ENCODE assay signal across 8 cellular contexts in the genomic region with DNA sequence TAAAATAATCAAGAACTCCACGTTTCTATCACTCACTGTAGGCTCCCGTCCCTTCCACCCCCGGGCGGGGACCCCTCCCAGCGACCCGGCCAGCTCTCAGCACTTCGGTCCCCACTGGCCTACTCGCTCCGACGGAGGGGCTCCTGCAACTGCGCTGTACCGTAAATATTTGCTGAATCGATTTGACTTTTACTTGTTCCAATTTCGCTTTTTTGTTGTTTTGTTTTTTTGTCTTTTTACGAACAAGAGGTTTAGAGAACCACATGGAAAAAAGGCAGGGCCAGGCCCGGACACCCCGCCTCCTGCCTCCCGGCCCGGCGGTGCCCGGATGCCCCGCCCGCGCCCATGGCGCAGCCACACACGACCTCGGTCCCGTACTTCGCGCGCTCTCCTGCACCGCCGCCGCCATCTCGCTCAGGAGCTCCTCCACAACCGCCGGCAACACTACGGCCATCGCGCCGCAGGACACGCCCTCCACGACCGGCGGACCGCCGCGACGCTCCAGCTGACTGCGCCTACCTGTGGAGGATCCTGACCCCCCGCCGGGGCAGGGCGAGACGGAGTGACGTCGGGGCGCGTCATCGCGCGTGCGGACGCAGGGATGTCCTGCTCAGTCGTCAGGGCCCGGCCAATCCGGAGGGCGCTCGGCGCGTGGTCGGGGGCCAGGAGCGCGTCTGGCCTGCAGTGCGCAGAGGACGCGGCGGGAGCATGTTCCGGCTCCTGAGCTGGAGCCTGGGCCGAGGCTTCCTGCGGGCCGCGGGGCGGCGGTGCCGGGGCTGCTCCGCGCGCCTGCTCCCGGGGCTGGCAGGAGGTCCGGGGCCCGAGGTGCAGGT. TPM values are rescaled to one million over a fixed set of nuclear protein-coding genes. Genes with fewer than 3 reads are reported as not detected.
DNase-seq lines count a peak whose midpoint lies in the region; ATAC-seq, FAIRE-seq and TF ChIP-seq lines count a peak whose summit lies in the region.

A gene with protein sequence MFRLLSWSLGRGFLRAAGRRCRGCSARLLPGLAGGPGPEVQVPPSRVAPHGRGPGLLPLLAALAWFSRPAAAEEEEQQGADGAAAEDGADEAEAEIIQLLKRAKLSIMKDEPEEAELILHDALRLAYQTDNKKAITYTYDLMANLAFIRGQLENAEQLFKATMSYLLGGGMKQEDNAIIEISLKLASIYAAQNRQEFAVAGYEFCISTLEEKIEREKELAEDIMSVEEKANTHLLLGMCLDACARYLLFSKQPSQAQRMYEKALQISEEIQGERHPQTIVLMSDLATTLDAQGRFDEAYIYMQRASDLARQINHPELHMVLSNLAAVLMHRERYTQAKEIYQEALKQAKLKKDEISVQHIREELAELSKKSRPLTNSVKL (plus strand): TSS at position 684 of the 833 bp plus-strand sequence. CDS start 25 bp downstream, at position 709.
A gene with protein sequence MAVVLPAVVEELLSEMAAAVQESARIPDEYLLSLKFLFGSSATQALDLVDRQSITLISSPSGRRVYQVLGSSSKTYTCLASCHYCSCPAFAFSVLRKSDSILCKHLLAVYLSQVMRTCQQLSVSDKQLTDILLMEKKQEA (minus strand): TSS at position 564 of the 833 bp plus-strand sequence. CDS start 110 bp downstream, at position 454.

- CTCF ChIA-PET in WTC11 (lab: Charles Lee), result interaction anchor here (0.7 to 4.7 kb wide), 5 partner anchors 29 to 751 kb away, joined by 3 to 47 read pairs (median 4); a partner anchor contains a TSS

- H3K27ac Mint-ChIP-seq in WTC11, result peak within 1 kb of the TSS; percentile 97

- H3K36me3 ChIP-seq in bronchial epithelial cell (ENCODE audit: control insufficient read depth, insufficient read depth, low read length), result peaks cover 14% of the 10 kb centered on the region
- H3K36me3 ChIP-seq in small intestine (ENCODE audit: control insufficient read depth in 2 of 2, insufficient read depth in 2 of 2, low read length in 2 of 2), result peaks cover 3 to 13% of the 10 kb centered on the region in 2 donors

- peak; percentile 98 for TF ChIP-seq POLR2A in GM18951 (IDR thresholded peaks at IDR 0.05; ENCODE audit: extremely low read depth, insufficient read depth, insufficient read length)

- no peaks in the 10 kb centered on the region for H3K27me3 Mint-ChIP-seq in WTC11 (ENCODE audit: low read depth)

- DNase-seq in AG09309 (ENCODE audit: low read depth) (peak; percentile 63), NCI-H2227 treated with DMSO at 0.1 percent for 48 hours (lab: John Stamatoyannopoulos, UW) (peak; percentile 78), WTC11 (ENCODE audit: low spot score) (peak; percentile 98), bronchial epithelial cell (ENCODE audit: low read depth) (peak; percentile 89), iPS-NIHi11 (ENCODE audit: low spot score) (peak; percentile 100), small intestine (peak; percentile 97)

- H3K4me1 Mint-ChIP-seq in WTC11, result peaks cover 17% of the 10 kb centered on the region

- H3K4me1 ChIP-seq in small intestine (ENCODE audit: control insufficient read depth in 2 of 2, insufficient read depth in 1 of 2, low read depth in 1 of 2, low read length in 1 of 2), result peaks cover 0 to 14% of the 10 kb centered on the region in 2 donors

- peaks cover 38% of the 10 kb centered on the region for H3K36me3 Mint-ChIP-seq in WTC11

- H3K4me3 Mint-ChIP-seq in WTC11, result peak within 1 kb of the TSS; percentile 95

- POLR2A ChIA-PET in WTC11 (lab: Charles Lee), result interaction anchor here (0.5 to 1.0 kb wide), 4 partner anchors 33 to 205 kb away, joined by 3 to 6 read pairs (median 3); a partner anchor contains a TSS

- FAIRE-seq in bronchial epithelial cell (lab: Jason Lieb, UNC) (no peak), small intestine (lab: Jason Lieb, UNC) (no peak)

- TF ChIP-seq CTCF in AG09309 (IDR thresholded peaks at IDR 0.05; ENCODE audit: control insufficient read depth, insufficient read depth, low read depth, low read length, missing control alignments) (no peak), WTC11 (IDR thresholded peaks at IDR 0.05) (no peak), bronchial epithelial cell (IDR thresholded peaks at IDR 0.05; ENCODE audit: insufficient read depth, low read length, severe bottlenecking) (peak; percentile 25)

- in situ Hi-C loops in GM18951 (cut with MboI; ENCODE audit: low sequenced_read_pairs, unreplicated experiment), result loop anchor here (10.0 kb wide), 1 partner anchor 165 kb away; no protein-coding TSS in a partner anchor

- ATAC-seq in HG03175 (IDR thresholded peaks at IDR 0.05; ENCODE audit: unreplicated experiment) (peak; percentile 91), WTC11 (peak; percentile 94)

- WGBS in small intestine, 3 donors, result 0 to 1% (median 0%) methylated on average over 71 to 91 of the region's 91 CpGs

- peak within 1 kb of the TSS; percentile 97 to 98 for H3K27ac ChIP-seq in small intestine (ENCODE audit: low read depth in 1 of 2, low read length in 1 of 2)

- H3K9me3 Mint-ChIP-seq in WTC11, result peaks cover 10% of the 10 kb centered on the region

- no peaks in the 10 kb centered on the region for H3K27me3 ChIP-seq in bronchial epithelial cell (ENCODE audit: control insufficient read depth, insufficient read depth, low read length)
- no peaks in the 10 kb centered on the region for H3K27me3 ChIP-seq in small intestine (ENCODE audit: control insufficient read depth in 2 of 2, insufficient read depth in 2 of 2, low read length in 2 of 2)

- H3K4me3 ChIP-seq in AG09309 (ENCODE audit: control insufficient read depth, low read depth, low read length) (peak within 1 kb of the TSS; percentile 70), bronchial epithelial cell (ENCODE audit: low read depth, low read length) (peak within 1 kb of the TSS; percentile 58), small intestine (ENCODE audit: low read depth in 1 of 2, low read length in 2 of 2) (peak within 1 kb of the TSS; percentile 80 to 87)

- H3K9me3 ChIP-seq in small intestine (ENCODE audit: control insufficient read depth, low read depth), result no peaks in the 10 kb centered on the region

TF ChIP-seq in WTC11, 78 proteins besides CTCF, POLR2A, EP300 and RAD21 (continues in another document):
- TF ChIP-seq, protein P1, sequence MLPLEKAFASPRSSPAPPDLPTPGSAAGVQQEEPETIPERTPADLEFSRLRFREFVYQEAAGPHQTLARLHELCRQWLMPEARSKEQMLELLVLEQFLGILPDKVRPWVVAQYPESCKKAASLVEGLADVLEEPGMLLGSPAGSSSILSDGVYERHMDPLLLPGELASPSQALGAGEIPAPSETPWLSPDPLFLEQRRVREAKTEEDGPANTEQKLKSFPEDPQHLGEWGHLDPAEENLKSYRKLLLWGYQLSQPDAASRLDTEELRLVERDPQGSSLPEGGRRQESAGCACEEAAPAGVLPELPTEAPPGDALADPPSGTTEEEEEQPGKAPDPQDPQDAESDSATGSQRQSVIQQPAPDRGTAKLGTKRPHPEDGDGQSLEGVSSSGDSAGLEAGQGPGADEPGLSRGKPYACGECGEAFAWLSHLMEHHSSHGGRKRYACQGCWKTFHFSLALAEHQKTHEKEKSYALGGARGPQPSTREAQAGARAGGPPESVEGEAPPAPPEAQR (CRISPR knock-in tag; IDR thresholded peaks at IDR 0.05), result no peak
- TF ChIP-seq ZNF138 (CRISPR knock-in tag; conservative IDR thresholded peaks at IDR 0.05) (no peak), RELA (CRISPR knock-in tag; IDR thresholded peaks at IDR 0.05; ENCODE audit: borderline replicate concordance) (no peak; the same call in 1 of the 2 replicates)
- TF ChIP-seq, protein P2, sequence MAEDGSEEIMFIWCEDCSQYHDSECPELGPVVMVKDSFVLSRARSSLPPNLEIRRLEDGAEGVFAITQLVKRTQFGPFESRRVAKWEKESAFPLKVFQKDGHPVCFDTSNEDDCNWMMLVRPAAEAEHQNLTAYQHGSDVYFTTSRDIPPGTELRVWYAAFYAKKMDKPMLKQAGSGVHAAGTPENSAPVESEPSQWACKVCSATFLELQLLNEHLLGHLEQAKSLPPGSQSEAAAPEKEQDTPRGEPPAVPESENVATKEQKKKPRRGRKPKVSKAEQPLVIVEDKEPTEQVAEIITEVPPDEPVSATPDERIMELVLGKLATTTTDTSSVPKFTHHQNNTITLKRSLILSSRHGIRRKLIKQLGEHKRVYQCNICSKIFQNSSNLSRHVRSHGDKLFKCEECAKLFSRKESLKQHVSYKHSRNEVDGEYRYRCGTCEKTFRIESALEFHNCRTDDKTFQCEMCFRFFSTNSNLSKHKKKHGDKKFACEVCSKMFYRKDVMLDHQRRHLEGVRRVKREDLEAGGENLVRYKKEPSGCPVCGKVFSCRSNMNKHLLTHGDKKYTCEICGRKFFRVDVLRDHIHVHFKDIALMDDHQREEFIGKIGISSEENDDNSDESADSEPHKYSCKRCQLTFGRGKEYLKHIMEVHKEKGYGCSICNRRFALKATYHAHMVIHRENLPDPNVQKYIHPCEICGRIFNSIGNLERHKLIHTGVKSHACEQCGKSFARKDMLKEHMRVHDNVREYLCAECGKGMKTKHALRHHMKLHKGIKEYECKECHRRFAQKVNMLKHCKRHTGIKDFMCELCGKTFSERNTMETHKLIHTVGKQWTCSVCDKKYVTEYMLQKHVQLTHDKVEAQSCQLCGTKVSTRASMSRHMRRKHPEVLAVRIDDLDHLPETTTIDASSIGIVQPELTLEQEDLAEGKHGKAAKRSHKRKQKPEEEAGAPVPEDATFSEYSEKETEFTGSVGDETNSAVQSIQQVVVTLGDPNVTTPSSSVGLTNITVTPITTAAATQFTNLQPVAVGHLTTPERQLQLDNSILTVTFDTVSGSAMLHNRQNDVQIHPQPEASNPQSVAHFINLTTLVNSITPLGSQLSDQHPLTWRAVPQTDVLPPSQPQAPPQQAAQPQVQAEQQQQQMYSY (CRISPR knock-in tag; IDR thresholded peaks at IDR 0.05), result no peak
- TF ChIP-seq, protein P3, sequence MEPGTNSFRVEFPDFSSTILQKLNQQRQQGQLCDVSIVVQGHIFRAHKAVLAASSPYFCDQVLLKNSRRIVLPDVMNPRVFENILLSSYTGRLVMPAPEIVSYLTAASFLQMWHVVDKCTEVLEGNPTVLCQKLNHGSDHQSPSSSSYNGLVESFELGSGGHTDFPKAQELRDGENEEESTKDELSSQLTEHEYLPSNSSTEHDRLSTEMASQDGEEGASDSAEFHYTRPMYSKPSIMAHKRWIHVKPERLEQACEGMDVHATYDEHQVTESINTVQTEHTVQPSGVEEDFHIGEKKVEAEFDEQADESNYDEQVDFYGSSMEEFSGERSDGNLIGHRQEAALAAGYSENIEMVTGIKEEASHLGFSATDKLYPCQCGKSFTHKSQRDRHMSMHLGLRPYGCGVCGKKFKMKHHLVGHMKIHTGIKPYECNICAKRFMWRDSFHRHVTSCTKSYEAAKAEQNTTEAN (CRISPR knock-in tag; IDR thresholded peaks at IDR 0.05), result peak; percentile 82

RNA-seq across cellular contexts. Expression of the first gene that starts in this region (rescaled TPM):
- total RNA-seq in WTC11 (2021) (55.3 to 60.0 TPM (median 58.0 TPM) in 3 replicates), bronchial epithelial cell (32.5 and 34.8 TPM in 2 replicates)
- 10 to 100 TPM; 28.9 to 37.4 (median 34.0) TPM for polyA plus RNA-seq in small intestine

RNA-seq across cellular contexts. Expression of the second gene that starts in this region (rescaled TPM):
- total RNA-seq in WTC11 (2021) (41.1 to 41.7 TPM (median 41.3 TPM) in 3 replicates), bronchial epithelial cell (24.2 and 41.1 TPM in 2 replicates)
- 10 to 100 TPM; 20.0 to 33.8 (median 23.3) TPM for polyA plus RNA-seq in small intestine

Comparison
In these comparisons a context has a peak if more than half of its experiments do, and no peak if none do; other contexts are left out.
1. Peak in every context shown above with its lines: DNase-seq, ATAC-seq, H3K4me3 ChIP-seq and H3K27ac ChIP-seq.